11 cellular contexts compared by ENCODE assay signal in the genomic region with DNA sequence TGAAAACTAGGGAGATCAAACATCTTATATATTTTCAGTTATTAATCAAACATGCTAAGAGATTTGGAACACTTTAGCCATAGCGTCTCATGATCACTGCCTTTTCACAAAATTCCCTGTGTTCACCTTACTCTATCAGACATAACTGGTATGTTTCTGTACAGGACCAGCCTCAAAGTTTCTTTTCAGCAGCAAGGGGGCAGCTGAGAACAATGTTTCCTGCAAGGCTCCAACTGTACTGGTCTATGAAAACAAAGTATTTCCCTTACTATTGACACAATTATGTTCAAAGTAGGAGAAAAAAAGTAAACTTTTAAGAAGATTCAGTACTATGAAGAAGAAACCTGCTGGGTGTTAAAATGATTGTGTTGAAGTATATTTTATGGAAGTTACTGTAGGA.
DNase-seq lines count a peak whose midpoint lies in the region; ATAC-seq, FAIRE-seq and TF ChIP-seq lines count a peak whose summit lies in the region.
"Had no signal": no experiment of that assay in that cellular context is flagged by ENCODE, and none has a peak within 500 bp of the region (broad histone marks: within the 10 kb centered on the region; RNA-seq: fewer than 3 reads in every experiment).

No MANE protein-coding gene starts in this region.

- TF ChIP-seq POLR2A in NB4 (IDR thresholded peaks at IDR 0.05; ENCODE audit: extremely low read depth, insufficient read length): no peak

- no peak for TF ChIP-seq CTCF in NB4 (IDR thresholded peaks at IDR 0.05; ENCODE audit: low read depth, low read length)

- in situ Hi-C loops in Caki2 (cut with HindIII; ENCODE audit: low pct_unique_long_range_greater_than_20kb, low sequenced_read_pairs): no loop called here

- CTCF ChIA-PET in HEK293T (lab: Yijun Ruan, JAX): interaction anchor here (0.7 kb wide), 1 partner anchor 173 kb away, joined by 6 read pairs; no protein-coding TSS in a partner anchor

- no peak for ATAC-seq in GM19397 (IDR thresholded peaks at IDR 0.05; ENCODE audit: unreplicated experiment)
- ATAC-seq: activated T-cell treated with anti-CD3 and anti-CD28 coated beads, Interleukin-2, amount 50 U/mL, for 72 hours; stimulated activated naive CD8-positive, alpha-beta T cell treated with anti-CD3 and anti-CD28 coated beads, Interleukin-15, Interleukin-2, amounts not matched to agents 100 U/mL and 50 U/mL, for 24 hours had no signal

- DNase-seq in Caki2 (ENCODE audit: low read depth) (peak; percentile 38), NB4 (ENCODE audit: low read depth) (peak; percentile 4), myocyte (ENCODE audit: low read depth) (peak; percentile 73), SK-N-DZ (ENCODE audit: low spot score) (no peak), HEK293T (ENCODE audit: extremely low spot score) (no peak), NCI-H2029 treated with DMSO at 0.1 percent for 48 hours (lab: John Stamatoyannopoulos, UW) (no peak)
- DNase-seq: activated T-cell treated with anti-CD3 and anti-CD28 coated beads, Interleukin-2, amount 50 U/mL, for 72 hours; SHP77 treated with DMSO at 0.1 percent for 48 hours; stimulated activated naive CD8-positive, alpha-beta T cell treated with anti-CD3 and anti-CD28 coated beads, Interleukin-15, Interleukin-2, amounts not matched to agents 100 U/mL and 50 U/mL, for 24 hours had no signal

- POLR2A ChIA-PET in HEK293T (lab: Yijun Ruan, JAX): no interaction called here

- H3K4me3 ChIP-seq in NB4 (ENCODE audit: low read depth, low read length): no peak overlapping the region

- peak; percentile 82 for FAIRE-seq in endometrium (lab: Jason Lieb, UNC)

TF ChIP-seq in HEK293T, 16 proteins besides CTCF, POLR2A, EP300 and RAD21:
- no peak for TF ChIP-seq SP1 (IDR thresholded peaks at IDR 0.05)
- TF ChIP-seq FOXK2 (IDR thresholded peaks at IDR 0.05): no peak
- no peak for TF ChIP-seq BHLHE40 (IDR thresholded peaks at IDR 0.05; ENCODE audit: borderline replicate concordance)
TF ChIP-seq in HEK293T: peak in this region for 0.

Comparison
In these comparisons a context has a peak if more than half of its experiments do, and no peak if none do; other contexts are left out.
1. DNase-seq: peak in Caki2 (single experiment), NB4 (single experiment) and myocyte (single experiment); none in SK-N-DZ (single experiment), HEK293T (single experiment) and NCI-H2029 treated with DMSO at 0.1 percent for 48 hours (single experiment).